15 cellular contexts compared by ENCODE assay signal in the genomic region with DNA sequence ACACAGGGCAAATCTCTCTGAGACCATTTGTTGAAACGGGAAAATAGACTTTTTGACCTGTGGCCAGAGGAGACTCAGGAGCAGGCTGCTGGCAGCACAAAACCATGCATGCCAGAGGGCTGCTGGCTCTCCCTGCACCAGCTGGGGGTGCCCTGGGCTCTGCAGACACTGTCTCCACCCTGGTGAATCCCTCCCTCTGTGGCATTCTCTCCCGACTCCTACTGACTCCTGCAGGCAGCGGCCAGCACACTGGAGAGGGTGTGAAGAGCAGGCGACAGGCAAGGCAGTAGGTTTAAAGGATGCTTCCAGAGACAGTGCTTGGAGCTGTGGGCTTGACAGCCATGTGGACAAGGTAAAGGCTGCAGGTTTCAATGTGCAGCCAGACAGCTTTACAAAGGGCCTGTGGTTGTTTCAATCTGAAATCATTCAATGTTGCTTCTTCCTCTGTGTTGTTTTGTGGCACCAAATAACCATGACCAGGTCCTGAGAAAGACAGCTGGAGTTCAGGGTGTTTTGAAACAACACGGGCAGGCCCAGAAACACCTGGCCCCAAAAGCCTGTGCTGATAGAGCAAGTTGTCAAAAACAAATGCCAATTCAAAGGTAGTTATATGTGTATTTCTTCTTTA.
DNase-seq lines count a peak whose midpoint lies in the region; ATAC-seq and TF ChIP-seq lines count a peak whose summit lies in the region.
"Had no signal": no experiment of that assay in that cellular context is flagged by ENCODE, and none has a peak within 500 bp of the region (broad histone marks: within the 10 kb centered on the region; RNA-seq: fewer than 3 reads in every experiment).

No MANE protein-coding gene starts in this region.

- H4K20me1 ChIP-seq in neural cell (ENCODE audit: insufficient read depth), result no peaks in the 10 kb centered on the region

- H3K9me2 ChIP-seq in neural cell (ENCODE audit: insufficient read depth, low read length), result no peaks in the 10 kb centered on the region

- ATAC-seq in Right ventricle myocardium superior (ENCODE audit: poor library complexity) (peak; percentile 85), GM18517 (IDR thresholded peaks at IDR 0.05; ENCODE audit: unreplicated experiment) (no peak), HG03469 (IDR thresholded peaks at IDR 0.05; ENCODE audit: unreplicated experiment) (no peak)
- ATAC-seq: foreskin keratinocyte had no signal

- no peak for TF ChIP-seq EP300 in neural cell (conservative IDR thresholded peaks at IDR 0.05; ENCODE audit: poor library complexity, severe bottlenecking)

- no peaks in the 10 kb centered on the region for H3K27me3 Mint-ChIP-seq in MCF 10A (ENCODE audit: insufficient read depth, unreplicated experiment)
- H3K27me3 Mint-ChIP-seq: activated CD4-positive, alpha-beta T cell treated with anti-CD3 and anti-CD28 coated beads, Interleukin-2, amount 10 ng/mL, durations not matched to agents 7 days and 5 days had no signal

- H3K27me3 ChIP-seq in neural cell (ENCODE audit: insufficient read depth, low read depth, low read length), result no peaks in the 10 kb centered on the region
- H3K27me3 ChIP-seq: foreskin keratinocyte had no signal

- no peaks in the 10 kb centered on the region for H3K9me3 ChIP-seq in neural cell (ENCODE audit: low read length)

- H3K36me3 ChIP-seq in neural cell (ENCODE audit: insufficient read depth, low read length), result no peaks in the 10 kb centered on the region

- no peak overlapping the region for H3K27ac ChIP-seq in neural cell (ENCODE audit: low read length)
- H3K27ac ChIP-seq: foreskin keratinocyte had no signal

- no peak overlapping the region for H3K4me3 Mint-ChIP-seq in MCF 10A (ENCODE audit: unreplicated experiment)
- H3K4me3 Mint-ChIP-seq: activated CD4-positive, alpha-beta T cell treated with anti-CD3 and anti-CD28 coated beads, Interleukin-2, amount 10 ng/mL, durations not matched to agents 7 days and 5 days; nephron had no signal

- peak; percentile 3 for DNase-seq in G401 (ENCODE audit: low spot score)
- peak; percentile 77 for DNase-seq in NCI-H524 treated with DMSO at 0.1 percent for 48 hours (lab: John Stamatoyannopoulos, UW)
- DNase-seq in Right ventricle myocardium superior, result peak; percentile 47
- DNase-seq in MCF 10A (ENCODE audit: unreplicated experiment), result no peak
- DNase-seq: activated CD4-positive, alpha-beta T cell treated with anti-CD3 and anti-CD28 coated beads, Interleukin-2, amount 10 ng/mL, durations not matched to agents 7 days and 5 days; activated naive CD4-positive, alpha-beta T cell treated with Interleukin-2 at 50 U/mL for 16 hours; aorta; foreskin keratinocyte; IMR-90; mesenchymal stem cell; retina had no signal

- intact Hi-C loops in Right ventricle myocardium superior (cut with DNase I) (no loop called here), MCF 10A (cut with micrococcal nuclease) (no loop called here)

- no TSS peak for BruUV-seq in MCF 10A (replicated peaks; lab: Mats Ljungman, UMichigan)

- no peak overlapping the region for H3K4me3 ChIP-seq in neural cell (ENCODE audit: low read length)

- TF ChIP-seq RAD21 in neural cell (conservative IDR thresholded peaks at IDR 0.05), result peak; percentile 17

- H3K4me1 Mint-ChIP-seq in MCF 10A (ENCODE audit: insufficient read depth, unreplicated experiment), result no peaks in the 10 kb centered on the region
- H3K4me1 Mint-ChIP-seq: activated CD4-positive, alpha-beta T cell treated with anti-CD3 and anti-CD28 coated beads, Interleukin-2, amount 10 ng/mL, durations not matched to agents 7 days and 5 days had no signal

- in situ Hi-C loops in G401 (cut with HindIII; ENCODE audit: low sequenced_read_pairs), result no loop called here

- TF ChIP-seq CTCF in neural cell (IDR thresholded peaks at IDR 0.05; ENCODE audit: poor library complexity, severe bottlenecking) (no peak), MCF 10A (IDR thresholded peaks at IDR 0.05; ENCODE audit: unreplicated experiment) (no peak)

- POLR2A ChIA-PET in MCF 10A (lab: Yijun Ruan, JAX), result no interaction called here

- no peak overlapping the region for H3K4me2 ChIP-seq in neural cell (ENCODE audit: low read length)

- H3K9ac ChIP-seq in neural cell (ENCODE audit: low read length), result no peak overlapping the region

- no peak overlapping the region for H3K27ac Mint-ChIP-seq in MCF 10A (ENCODE audit: low read depth, unreplicated experiment)
- H3K27ac Mint-ChIP-seq: activated CD4-positive, alpha-beta T cell treated with anti-CD3 and anti-CD28 coated beads, Interleukin-2, amount 10 ng/mL, durations not matched to agents 7 days and 5 days had no signal

- CTCF ChIA-PET in MCF 10A (lab: Yijun Ruan, JAX), result no interaction called here

- H3K9me3 Mint-ChIP-seq in MCF 10A (ENCODE audit: unreplicated experiment), result peaks cover 34% of the 10 kb centered on the region

- H3K79me2 ChIP-seq in neural cell (replicated peaks; ENCODE audit: insufficient read depth, low read length), result no peaks in the 10 kb centered on the region

- H2AFZ ChIP-seq in neural cell (ENCODE audit: low read depth, low read length), result no peak overlapping the region

- no peaks in the 10 kb centered on the region for H3F3A ChIP-seq in neural cell (ENCODE audit: insufficient read depth, low read length, poor library complexity, severe bottlenecking)

- no peaks in the 10 kb centered on the region for H3K36me3 Mint-ChIP-seq in MCF 10A (ENCODE audit: insufficient read depth, unreplicated experiment)

TF ChIP-seq in neural cell, 6 proteins besides CTCF, POLR2A, EP300 and RAD21:
- TF ChIP-seq TAF1 (IDR thresholded peaks at IDR 0.05; ENCODE audit: low read depth), result no peak
- no peak for TF ChIP-seq REST (IDR thresholded peaks at IDR 0.05; ENCODE audit: borderline replicate concordance)
- TF ChIP-seq SMC3 (conservative IDR thresholded peaks at IDR 0.05; ENCODE audit: poor library complexity), result no peak
- TF ChIP-seq MXI1 (conservative IDR thresholded peaks at IDR 0.05; ENCODE audit: poor library complexity, severe bottlenecking), result no peak
- TF ChIP-seq EZH2 (IDR thresholded peaks at IDR 0.05; ENCODE audit: borderline replicate concordance, insufficient read depth, low read length, poor library complexity, severe bottlenecking), result no peak
- TF ChIP-seq POLR2AphosphoS5 (IDR thresholded peaks at IDR 0.05), result no peak
